15 cellular contexts compared by ENCODE assay signal in the genomic region with DNA sequence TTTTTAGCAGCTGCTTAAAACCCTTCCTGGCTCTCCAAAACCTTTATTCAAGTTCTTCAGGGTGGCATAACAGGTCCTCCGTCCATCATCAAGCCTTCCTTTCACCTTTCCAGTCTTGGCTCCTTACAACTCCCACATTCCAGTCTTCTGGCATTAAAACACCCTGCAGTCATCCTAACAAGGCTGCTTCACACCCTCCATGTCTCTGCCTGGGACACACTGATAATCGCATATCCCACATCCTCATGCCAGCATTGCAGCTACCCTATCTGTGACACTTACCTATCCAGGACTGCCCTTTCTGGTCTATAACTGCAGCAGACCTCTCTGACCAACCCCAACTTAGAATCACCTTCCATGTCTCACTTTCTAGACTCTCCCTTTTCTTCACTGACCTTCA. TPM values are rescaled to one million over a fixed set of nuclear protein-coding genes. Genes with fewer than 3 reads are reported as not detected.
DNase-seq lines count a peak whose midpoint lies in the region; ATAC-seq, FAIRE-seq and TF ChIP-seq lines count a peak whose summit lies in the region.
"Had no signal": no experiment of that assay in that cellular context is flagged by ENCODE, and none has a peak within 500 bp of the region (broad histone marks: within the 10 kb centered on the region; RNA-seq: fewer than 3 reads in every experiment).

No MANE protein-coding gene starts in this region.

- TF ChIP-seq POLR2A in A549 (IDR thresholded peaks at IDR 0.05; ENCODE audit: low read length), result no peak
- peak; percentile 40; the same call in 1 of the 2 replicates for TF ChIP-seq POLR2A in GM12891 (IDR thresholded peaks at IDR 0.05; ENCODE audit: low read depth, low read length)

- FAIRE-seq in A549 (lab: Jason Lieb, UNC), result no peak
- FAIRE-seq in GM12891 (lab: Jason Lieb, UNC), result no peak
- FAIRE-seq in astrocyte (lab: Jason Lieb, UNC), result no peak
- FAIRE-seq: D721Med had no signal

- WGBS in A549 (ENCODE audit: missing lambda C conversion rate), result 92% methylated on average over 2 of the region's 2 CpGs
- WGBS in mesendoderm (ENCODE audit: extremely low coverage, insufficient coverage, low lambda C conversion rate), result no CpG with 5 or more reads among the region's 2 CpGs

- no peak overlapping the region for H3K18ac ChIP-seq in mesendoderm (ENCODE audit: low read length)

- H3K9me3 ChIP-seq in A549, result no peaks in the 10 kb centered on the region
- H3K9me3 ChIP-seq in astrocyte (ENCODE audit: insufficient read depth, low read depth, low read length), result no peaks in the 10 kb centered on the region

- no peak overlapping the region for H3K9ac ChIP-seq in astrocyte (ENCODE audit: low read length)
- no peak overlapping the region for H3K9ac ChIP-seq in mesendoderm (ENCODE audit: low read length)

- H3K27ac ChIP-seq in A549 (no peak overlapping the region), astrocyte (ENCODE audit: low read depth, low read length) (no peak overlapping the region), mesendoderm (ENCODE audit: low read depth, low read length) (no peak overlapping the region)

- H3K4me3 Mint-ChIP-seq in astrocyte (ENCODE audit: unreplicated experiment), result peak overlapping the region; percentile 45
- H3K4me3 Mint-ChIP-seq: B cell; CD4-positive, alpha-beta T cell; GM23338; H9 had no signal

- no peak overlapping the region for H2BK120ac ChIP-seq in mesendoderm (ENCODE audit: low read depth, low read length)

- H3K27ac Mint-ChIP-seq in astrocyte (ENCODE audit: unreplicated experiment), result peak overlapping the region; percentile 13
- H3K27ac Mint-ChIP-seq: B cell; CD4-positive, alpha-beta T cell; GM23338; H9 had no signal

- POLR2A ChIA-PET in A549 (lab: Yijun Ruan, JAX), result no interaction called here

- peaks cover 1% of the 10 kb centered on the region for H3K27me3 Mint-ChIP-seq in astrocyte (ENCODE audit: low read depth, unreplicated experiment)

- no peak for TF ChIP-seq RAD21 in A549 (conservative IDR thresholded peaks at IDR 0.05 in 1 of 2, IDR thresholded peaks at IDR 0.05 in 1 of 2)

- H3K23ac ChIP-seq in mesendoderm (ENCODE audit: low read length), result no peak overlapping the region

- H2BK5ac ChIP-seq in mesendoderm (ENCODE audit: low read length), result no peak overlapping the region

- H3K4me3 ChIP-seq in A549 (no peak overlapping the region), astrocyte (ENCODE audit: insufficient read depth, low read depth, low read length) (no peak overlapping the region), mesendoderm (ENCODE audit: low read length) (no peak overlapping the region)
- H3K4me3 ChIP-seq: GM23338 had no signal

- peaks cover 4% of the 10 kb centered on the region for H3K36me3 Mint-ChIP-seq in astrocyte (ENCODE audit: low read depth, unreplicated experiment)

- CTCF ChIA-PET in A549 (lab: Yijun Ruan, JAX), result no interaction called here

- H3K9me3 Mint-ChIP-seq in astrocyte (ENCODE audit: unreplicated experiment), result no peaks in the 10 kb centered on the region
- H3K9me3 Mint-ChIP-seq: CD4-positive, alpha-beta T cell; GM23338; H9 had no signal

- H4K20me1 ChIP-seq in astrocyte (ENCODE audit: insufficient read depth, low read length), result peaks cover 22% of the 10 kb centered on the region

- no peak overlapping the region for H3K4ac ChIP-seq in mesendoderm (ENCODE audit: low read depth, low read length)

- no peaks in the 10 kb centered on the region for H3K79me2 ChIP-seq in astrocyte (ENCODE audit: insufficient read depth, low read length)
- H3K79me2 ChIP-seq in mesendoderm (ENCODE audit: control insufficient read depth, insufficient read depth, low read length), result no peaks in the 10 kb centered on the region

- no peak for TF ChIP-seq EP300 in A549 (IDR thresholded peaks at IDR 0.05)

- H2BK15ac ChIP-seq in mesendoderm (replicated peaks; ENCODE audit: low read depth), result no peak overlapping the region

- H3K4me1 ChIP-seq in A549, result peaks cover 6% of the 10 kb centered on the region; the same call in 2 of the 3 replicates
- peaks cover 16% of the 10 kb centered on the region for H3K4me1 ChIP-seq in astrocyte (ENCODE audit: insufficient read depth, low read length)
- H3K4me1 ChIP-seq in mesendoderm (ENCODE audit: control insufficient read depth, low read depth, low read length), result no peaks in the 10 kb centered on the region

- H3K27me3 ChIP-seq in astrocyte (ENCODE audit: insufficient read depth, low read length), result peaks cover 6% of the 10 kb centered on the region
- H3K27me3 ChIP-seq in mesendoderm (ENCODE audit: insufficient read depth, low read length, poor library complexity), result peaks cover 14% of the 10 kb centered on the region

- ATAC-seq in A549 (no peak), left colon (no peak), GM18498 (IDR thresholded peaks at IDR 0.05; ENCODE audit: unreplicated experiment) (no peak)
- ATAC-seq: GM23338 had no signal

- no peak overlapping the region for H2AFZ ChIP-seq in astrocyte (ENCODE audit: low read depth, low read length)
- H2AFZ ChIP-seq: GM23338 had no signal

- no peak overlapping the region for H2AK5ac ChIP-seq in mesendoderm (ENCODE audit: low read length)

- DNase-seq in A549 (ENCODE audit: low read depth in 1 of 2, low spot score in 1 of 2) (no peak), GM12891 (ENCODE audit: insufficient read length, low spot score) (no peak), astrocyte (ENCODE audit: low read depth) (no peak), mesendoderm (peak; percentile 15), left colon (no peak), T1000 (lab: John Stamatoyannopoulos, UW) (no peak)
- DNase-seq: C1 segment of cervical spinal cord; CD4-positive, alpha-beta T cell; DMS153; GF-D8; H9 had no signal

- H3K4me2 ChIP-seq in A549 (no peak overlapping the region), astrocyte (ENCODE audit: low read length) (no peak overlapping the region), mesendoderm (ENCODE audit: low read length) (no peak overlapping the region)
- H3K4me2 ChIP-seq: GM23338 had no signal

- H3K4me1 Mint-ChIP-seq in astrocyte (ENCODE audit: low read depth, unreplicated experiment), result peaks cover 9% of the 10 kb centered on the region

- no peak overlapping the region for H4K8ac ChIP-seq in mesendoderm (ENCODE audit: low read depth, low read length)

- H3K36me3 ChIP-seq in astrocyte (ENCODE audit: insufficient read depth, low read length) (peaks cover 14% of the 10 kb centered on the region), mesendoderm (ENCODE audit: control insufficient read depth, insufficient read depth, low read length) (no peaks in the 10 kb centered on the region)

- H3K79me1 ChIP-seq in mesendoderm (ENCODE audit: low read length), result no peaks in the 10 kb centered on the region

- intact Hi-C loops in left colon (cut with DNase I, micrococcal nuclease), result no loop called here

- H4K5ac ChIP-seq in mesendoderm (ENCODE audit: low read length), result no peak overlapping the region

- TF ChIP-seq CTCF in A549 (IDR thresholded peaks at IDR 0.05) (no peak), astrocyte (IDR thresholded peaks at IDR 0.05; ENCODE audit: insufficient read depth, low read depth, low read length) (no peak)

- no peak overlapping the region for H3K56ac ChIP-seq in mesendoderm (ENCODE audit: low read length)

TF ChIP-seq in A549, 52 proteins besides CTCF, POLR2A, EP300 and RAD21:
- TF ChIP-seq CBX8 (IDR thresholded peaks at IDR 0.05) (no peak), POLR2AphosphoS2 (conservative IDR thresholded peaks at IDR 0.05; ENCODE audit: low read length) (0 out of 2 replicates have a peak, but pooled peaks have one; percentile 57)

TF ChIP-seq in GM12891, 5 proteins besides CTCF, POLR2A, EP300 and RAD21:
- no peak for TF ChIP-seq POU2F2 (IDR thresholded peaks at IDR 0.05; ENCODE audit: low read depth, low read length)
- no peak for TF ChIP-seq PAX5 (IDR thresholded peaks at IDR 0.05; ENCODE audit: insufficient read depth, low read length, severe bottlenecking)
- TF ChIP-seq SPI1 (IDR thresholded peaks at IDR 0.05; ENCODE audit: low read depth, low read length), result no peak
- TF ChIP-seq TAF1 (IDR thresholded peaks at IDR 0.05; ENCODE audit: low read depth, low read length), result no peak
- TF ChIP-seq POLR2AphosphoS5 (IDR thresholded peaks at IDR 0.05; ENCODE audit: low read depth, low read length), result no peak

RNA-seq across cellular contexts. Expression of gene TLL2, which starts 2.6 kb away (rescaled TPM):
- 0.08 TPM in 2 replicates for polyA plus RNA-seq in A549 (2011; rRNA removed)
- polyA plus RNA-seq in A549 (2012; cell fraction: cytosol; rRNA removed), result 0.08 and 0.12 TPM in 2 replicates
- polyA plus RNA-seq in A549 (2012; cell fraction: nucleus; rRNA removed), result 0.16 and 0.17 TPM in 2 replicates
- polyA plus RNA-seq in A549 (2017; fragmentation: RNase III; extraction: RNeasy Plus Mini Kit Qiagen cat#74134 plus additional on column Dnase treatment), result 0.12 to 0.18 TPM (median 0.13 TPM) in 3 replicates
- polyA minus RNA-seq in A549 (2011; rRNA and poly(A)+ RNA removed), result 0.15 and 0.29 TPM in 2 replicates
- polyA plus RNA-seq in GM12891 (2012; ENCODE audit: low read depth, missing spikeins), result 0.89 TPM
- 7.6 and 9.6 TPM in 2 replicates for total RNA-seq in astrocyte
- polyA plus RNA-seq in mesendoderm (2013, experiment 1 of 2), result 0.48 TPM
- polyA plus RNA-seq in mesendoderm (2013, experiment 2 of 2), result 0.55 TPM
- under 1 TPM; 0.34 to 0.37 TPM for total RNA-seq in left colon
- total RNA-seq: CD4-positive, alpha-beta T cell had no signal
